ENCODE assay signal across 10 cellular contexts in the genomic region with DNA sequence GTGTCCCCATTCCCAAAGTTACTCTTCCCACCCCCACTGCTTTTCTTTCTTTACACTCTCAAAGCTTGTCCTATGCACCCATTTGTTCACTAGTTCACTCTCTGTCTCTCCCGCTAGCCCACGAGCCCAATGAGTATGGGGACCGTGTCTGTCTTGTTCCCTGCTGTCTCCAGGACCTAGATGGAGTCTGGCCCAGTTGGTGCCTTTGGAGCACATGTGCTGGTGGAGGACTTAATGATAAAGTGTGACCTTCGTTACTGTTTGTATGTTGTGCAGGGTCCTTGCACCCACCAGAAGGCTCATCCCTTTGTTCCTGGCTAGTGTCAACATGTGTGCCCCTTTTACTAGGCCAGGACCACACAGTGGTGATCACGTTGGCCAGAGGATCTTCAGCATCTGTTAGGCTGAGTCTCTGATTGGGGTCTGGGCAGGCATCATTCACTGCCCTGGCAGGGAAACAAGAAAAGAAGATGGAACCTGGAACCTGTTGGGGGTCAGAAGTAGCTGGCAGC. TPM values are rescaled to one million over a fixed set of nuclear protein-coding genes. Genes with fewer than 3 reads are reported as not detected.
DNase-seq lines count a peak whose midpoint lies in the region; ATAC-seq and TF ChIP-seq lines count a peak whose summit lies in the region.
"Had no signal": no experiment of that assay in that cellular context is flagged by ENCODE, and none has a peak within 500 bp of the region (broad histone marks: within the 10 kb centered on the region; RNA-seq: fewer than 3 reads in every experiment).

No MANE protein-coding gene starts in this region.

- no peaks in the 10 kb centered on the region for H3K27me3 Mint-ChIP-seq in activated naive CD8-positive, alpha-beta T cell treated with anti-CD3 and anti-CD28 coated beads, Interleukin-2, amount 10 ng/mL, durations not matched to agents 7 days and 5 days
- H3K27me3 Mint-ChIP-seq in progenitor cell of endocrine pancreas (no peaks in the 10 kb centered on the region), HFFc6 (ENCODE audit: insufficient read depth) (peaks cover 7% of the 10 kb centered on the region), WTC11 (ENCODE audit: low read depth) (peaks cover 3% of the 10 kb centered on the region)

- H3K4me3 ChIP-seq in Peyer's patch = no peak overlapping the region

- no peak for TF ChIP-seq CTCF in Peyer's patch (IDR thresholded peaks at IDR 0.05)
- no peak for TF ChIP-seq CTCF in progenitor cell of endocrine pancreas (IDR thresholded peaks at IDR 0.05; ENCODE audit: unreplicated experiment)
- TF ChIP-seq CTCF in HFFc6 (IDR thresholded peaks at IDR 0.05) = no peak
- TF ChIP-seq CTCF in WTC11 (IDR thresholded peaks at IDR 0.05) = no peak

- no peak for ATAC-seq in activated naive CD8-positive, alpha-beta T cell treated with anti-CD3 and anti-CD28 coated beads, Interleukin-2, amount 10 ng/mL, durations not matched to agents 7 days and 5 days (ENCODE audit: low read depth)
- no peak for ATAC-seq in WTC11

- no peaks in the 10 kb centered on the region for H3K9me3 Mint-ChIP-seq in activated naive CD8-positive, alpha-beta T cell treated with anti-CD3 and anti-CD28 coated beads, Interleukin-2, amount 10 ng/mL, durations not matched to agents 7 days and 5 days
- H3K9me3 Mint-ChIP-seq in progenitor cell of endocrine pancreas (ENCODE audit: low read depth) (no peaks in the 10 kb centered on the region), HFFc6 (no peaks in the 10 kb centered on the region), WTC11 (no peaks in the 10 kb centered on the region)
- H3K9me3 Mint-ChIP-seq: endodermal cell, H9 had no signal

- H3K9me3 ChIP-seq in Peyer's patch = no peaks in the 10 kb centered on the region

- H3K36me3 ChIP-seq in Peyer's patch = peaks cover 0 to 34% (median 0%) of the 10 kb centered on the region in 3 donors

- H3K4me1 ChIP-seq in Peyer's patch = peaks cover 19 to 71% (median 29%) of the 10 kb centered on the region in 4 donors

- CTCF ChIA-PET in WTC11 (lab: Charles Lee) = interaction anchor here (0.8 kb wide), 1 partner anchor 12 kb away, joined by 3 read pairs; the partner anchor contains the start of gene MAPKAPK3

- POLR2A ChIA-PET in activated naive CD8-positive, alpha-beta T cell treated with anti-CD3 and anti-CD28 coated beads, Interleukin-2, amount 10 ng/mL, durations not matched to agents 7 days and 5 days (lab: Charles Lee) = interaction anchor here (0.5 to 25.9 kb wide), 6 partner anchors 13 to 799 kb away, joined by 3 to 3572 read pairs (median 668); partner anchors contain the start of genes C3orf18, CISH, HEMK1 and MAPKAPK3
- POLR2A ChIA-PET in WTC11 (lab: Charles Lee) = no interaction called here

- H3K27me3 ChIP-seq in Peyer's patch = no peaks in the 10 kb centered on the region

- DNase-seq in Peyer's patch = no peak
- no peak for DNase-seq in activated naive CD8-positive, alpha-beta T cell treated with anti-CD3 and anti-CD28 coated beads, Interleukin-2, amount 10 ng/mL, durations not matched to agents 7 days and 5 days
- no peak for DNase-seq in progenitor cell of endocrine pancreas (ENCODE audit: low spot score, unreplicated experiment)
- DNase-seq in HFFc6 = no peak
- DNase-seq in WTC11 (ENCODE audit: low spot score) = no peak
- no peak for DNase-seq in GOT3 (lab: John Stamatoyannopoulos, UW)
- DNase-seq: endodermal cell, H9, islet precursor cell, trophoblast cell had no signal

- H3K27ac Mint-ChIP-seq in activated naive CD8-positive, alpha-beta T cell treated with anti-CD3 and anti-CD28 coated beads, Interleukin-2, amount 10 ng/mL, durations not matched to agents 7 days and 5 days = peak overlapping the region; percentile 100
- H3K27ac Mint-ChIP-seq in progenitor cell of endocrine pancreas = peak overlapping the region; percentile 23
- H3K27ac Mint-ChIP-seq in HFFc6 = no peak overlapping the region; the same call in 1 of the 2 replicates
- H3K27ac Mint-ChIP-seq in WTC11 = no peak overlapping the region
- H3K27ac Mint-ChIP-seq: endodermal cell, H9 had no signal

- no peak for TF ChIP-seq POLR2A in Peyer's patch (IDR thresholded peaks at IDR 0.05)

- peaks cover 70% of the 10 kb centered on the region for H3K4me1 Mint-ChIP-seq in activated naive CD8-positive, alpha-beta T cell treated with anti-CD3 and anti-CD28 coated beads, Interleukin-2, amount 10 ng/mL, durations not matched to agents 7 days and 5 days
- H3K4me1 Mint-ChIP-seq in progenitor cell of endocrine pancreas (ENCODE audit: low read depth) (peaks cover 31% of the 10 kb centered on the region), HFFc6 (ENCODE audit: low read depth) (peaks cover 22% of the 10 kb centered on the region), WTC11 (no peaks in the 10 kb centered on the region)
- H3K4me1 Mint-ChIP-seq: endodermal cell, H9 had no signal

- H3K27ac ChIP-seq in Peyer's patch = peak overlapping the region in 3 of 4 donors; percentile 46 to 97 (median 96)

- peaks cover 72% of the 10 kb centered on the region for H3K36me3 Mint-ChIP-seq in activated naive CD8-positive, alpha-beta T cell treated with anti-CD3 and anti-CD28 coated beads, Interleukin-2, amount 10 ng/mL, durations not matched to agents 7 days and 5 days
- H3K36me3 Mint-ChIP-seq in progenitor cell of endocrine pancreas (ENCODE audit: insufficient read depth) (peaks cover 3% of the 10 kb centered on the region), HFFc6 (ENCODE audit: low read depth) (no peaks in the 10 kb centered on the region), WTC11 (no peaks in the 10 kb centered on the region)

- peak overlapping the region; percentile 97 for H3K4me3 Mint-ChIP-seq in activated naive CD8-positive, alpha-beta T cell treated with anti-CD3 and anti-CD28 coated beads, Interleukin-2, amount 10 ng/mL, durations not matched to agents 7 days and 5 days
- H3K4me3 Mint-ChIP-seq in progenitor cell of endocrine pancreas (ENCODE audit: low read depth) (no peak overlapping the region), HFFc6 (no peak overlapping the region), WTC11 (no peak overlapping the region)
- H3K4me3 Mint-ChIP-seq: endodermal cell, H9 had no signal

TF ChIP-seq in WTC11, 78 proteins besides CTCF, POLR2A, EP300 and RAD21:
- no peak for TF ChIP-seq MXD4 (CRISPR knock-in tag; IDR thresholded peaks at IDR 0.05; ENCODE audit: borderline replicate concordance)
- no peak for TF ChIP-seq ELF4 (CRISPR knock-in tag; IDR thresholded peaks at IDR 0.05; ENCODE audit: low read depth)
- no peak for TF ChIP-seq SOX15 (CRISPR knock-in tag; IDR thresholded peaks at IDR 0.05)
- no peak for TF ChIP-seq ZNF138 (CRISPR knock-in tag; conservative IDR thresholded peaks at IDR 0.05)
- no peak for TF ChIP-seq ATF3 (CRISPR knock-in tag; conservative IDR thresholded peaks at IDR 0.05)
- no peak for TF ChIP-seq SMAD3 (CRISPR knock-in tag; IDR thresholded peaks at IDR 0.05; ENCODE audit: borderline replicate concordance)
TF ChIP-seq in WTC11: peak in this region for 0.

RNA-seq across cellular contexts. Expression of gene CISH, which starts 7.4 kb away (rescaled TPM):
- total RNA-seq in Peyer's patch = 10 to 100 TPM in 3 of 4 donors, 1 to 10 TPM in 1; 9.7 to 13.5 (median 10.9) TPM
- total RNA-seq in activated naive CD8-positive, alpha-beta T cell treated with anti-CD3 and anti-CD28 coated beads, Interleukin-2, amount 10 ng/mL, durations not matched to agents 7 days and 5 days = 100 to 1,000 TPM; 365 to 400 TPM
- total RNA-seq in progenitor cell of endocrine pancreas = 4.9 and 5.2 TPM in 2 replicates
- 1 to 10 TPM in 2 of 6 experiments, under 1 TPM in 4; 0.84 to 1.4 (median 0.95) TPM for total RNA-seq in HFFc6 (2021; fragmentation: NEBNext Ultra II Directional; extraction: Animal tissue kit (Norgen Biotek cat#: 25700))
- total RNA-seq in WTC11 (2021) = 1.8 to 2.4 TPM (median 1.9 TPM) in 3 replicates

RNA-seq across cellular contexts. Expression of gene MAPKAPK3, which starts 12.8 kb away (rescaled TPM):
- total RNA-seq in Peyer's patch (10 to 100 TPM; 25.6 to 44.0 (median 30.0) TPM), progenitor cell of endocrine pancreas (40.8 and 42.6 TPM in 2 replicates), WTC11 (2021) (52.7 to 60.2 TPM (median 54.4 TPM) in 3 replicates)
- 100 to 1,000 TPM; 176 to 195 TPM for total RNA-seq in activated naive CD8-positive, alpha-beta T cell treated with anti-CD3 and anti-CD28 coated beads, Interleukin-2, amount 10 ng/mL, durations not matched to agents 7 days and 5 days
- total RNA-seq in HFFc6 (2021; fragmentation: NEBNext Ultra II Directional; extraction: Animal tissue kit (Norgen Biotek cat#: 25700)) = 10 to 100 TPM; 60.5 to 65.5 (median 62.8) TPM

RNA-seq across cellular contexts. Expression of gene HEMK1, which starts 34.8 kb away (rescaled TPM):
- 10 to 100 TPM in 3 of 4 donors, 1 to 10 TPM in 1; 8.6 to 15.3 (median 12.5) TPM for total RNA-seq in Peyer's patch
- total RNA-seq in activated naive CD8-positive, alpha-beta T cell treated with anti-CD3 and anti-CD28 coated beads, Interleukin-2, amount 10 ng/mL, durations not matched to agents 7 days and 5 days = 100 to 1,000 TPM in 1 of 2 experiments, 10 to 100 TPM in 1; 97.4 to 102 TPM
- 23.0 and 23.7 TPM in 2 replicates for total RNA-seq in progenitor cell of endocrine pancreas
- total RNA-seq in HFFc6 (2021; fragmentation: NEBNext Ultra II Directional; extraction: Animal tissue kit (Norgen Biotek cat#: 25700)) = 10 to 100 TPM; 17.9 to 20.7 (median 19.2) TPM
- total RNA-seq in WTC11 (2021) = 15.2 to 20.9 TPM (median 15.8 TPM) in 3 replicates

RNA-seq across cellular contexts. Expression of gene C3orf18, which starts 36.6 kb away (rescaled TPM):
- total RNA-seq in Peyer's patch = 10 to 100 TPM in 1 of 4 donors, 1 to 10 TPM in 2, not detected in 1; 1.1 to 26.4 (median 3.2) TPM
- total RNA-seq in activated naive CD8-positive, alpha-beta T cell treated with anti-CD3 and anti-CD28 coated beads, Interleukin-2, amount 10 ng/mL, durations not matched to agents 7 days and 5 days = 10 to 100 TPM; 53.2 to 58.4 TPM
- total RNA-seq in progenitor cell of endocrine pancreas = 12.0 and 12.5 TPM in 2 replicates
- 10 to 100 TPM; 12.9 to 15.5 (median 14.2) TPM for total RNA-seq in HFFc6 (2021; fragmentation: NEBNext Ultra II Directional; extraction: Animal tissue kit (Norgen Biotek cat#: 25700))
- 11.5 to 14.0 TPM (median 12.1 TPM) in 3 replicates for total RNA-seq in WTC11 (2021)

Comparison
In these comparisons a context has a peak if more than half of its experiments do, and no peak if none do; other contexts are left out.
1. H3K27ac Mint-ChIP-seq: peak in activated naive CD8-positive, alpha-beta T cell treated with anti-CD3 and anti-CD28 coated beads, Interleukin-2, amount 10 ng/mL, durations not matched to agents 7 days and 5 days (single experiment) and progenitor cell of endocrine pancreas (single experiment); none in HFFc6 (single experiment) and WTC11 (single experiment).
2. RNA of gene CISH, which starts 7.4 kb away (total RNA-seq): 365 to 400 TPM in activated naive CD8-positive, alpha-beta T cell treated with anti-CD3 and anti-CD28 coated beads, Interleukin-2, amount 10 ng/mL, durations not matched to agents 7 days and 5 days; 9.7 to 13.5 TPM in Peyer's patch, 4.9 to 5.2 TPM in progenitor cell of endocrine pancreas, 1.8 to 2.4 TPM in WTC11 and 0.84 to 1.4 TPM in HFFc6; every median in the first group is over 10 times any median in the second.